In genomic region chr5:141849371-141850182, GRCh38 we compare ENCODE assay signal across 7 cellular contexts. TPM values are rescaled to one million over a fixed set of nuclear protein-coding genes. Genes with fewer than 3 reads are reported as not detected.
DNase-seq lines count a peak whose midpoint lies in the region; ATAC-seq, FAIRE-seq and TF ChIP-seq lines count a peak whose summit lies in the region.

No MANE protein-coding gene starts in this region.

- H3K27ac ChIP-seq in spleen = peak overlapping the region; percentile 86 to 95 (median 92)

- H3K27me3 ChIP-seq in bronchial epithelial cell (ENCODE audit: control insufficient read depth, insufficient read depth, low read length) (no peaks in the 10 kb centered on the region), spleen (replicated peaks in 1 of 7) (peaks cover 0 to 8% (median 0%) of the 10 kb centered on the region in 7 donors)

- no peak for FAIRE-seq in bronchial epithelial cell (lab: Jason Lieb, UNC)

- DNase-seq in NCI-H2029 treated with DMSO at 0.1 percent for 48 hours (lab: John Stamatoyannopoulos, UW) (peak; percentile 86), bronchial epithelial cell (ENCODE audit: low read depth) (peak; percentile 66), inferior parietal cortex (ENCODE audit: extremely low spot score) (peak; percentile 76), spleen (peak; percentile 93)

- intact Hi-C loops in spleen (cut with DNase I; ENCODE audit: low total_unique reads) = no loop called here

- peak; percentile 42 for TF ChIP-seq POLR2A in GM18505 (IDR thresholded peaks at IDR 0.05; ENCODE audit: borderline replicate concordance, extremely low read depth, insufficient read depth, insufficient read length)
- peak in 1 of 3 donors; percentile 76 for TF ChIP-seq POLR2A in spleen (IDR thresholded peaks at IDR 0.05)

- no peaks in the 10 kb centered on the region for H3K9me3 ChIP-seq in spleen

- WGBS in spleen, 5 donors = 0 to 2% (median 1%) methylated on average over 44 to 76 of the region's 76 CpGs

- H3K36me3 ChIP-seq in bronchial epithelial cell (ENCODE audit: control insufficient read depth, insufficient read depth, low read length) (no peaks in the 10 kb centered on the region), spleen (no peaks in the 10 kb centered on the region)

- no peak for TF ChIP-seq CTCF in WI38 (IDR thresholded peaks at IDR 0.05; ENCODE audit: low read depth, low read length)
- TF ChIP-seq CTCF in bronchial epithelial cell (IDR thresholded peaks at IDR 0.05; ENCODE audit: insufficient read depth, low read length, severe bottlenecking) = no peak
- TF ChIP-seq CTCF in spleen (IDR thresholded peaks at IDR 0.05 in 8 of 11, conservative IDR thresholded peaks at IDR 0.05 in 3 of 11) = peak in 4 of 11 experiments; percentile 13 to 41 (median 18)

- ATAC-seq in GM18505 (IDR thresholded peaks at IDR 0.05; ENCODE audit: unreplicated experiment) (peak; percentile 57), HG02852 (IDR thresholded peaks at IDR 0.05; ENCODE audit: unreplicated experiment) (peak; percentile 79)

- peak overlapping the region; percentile 76 for H3K4me3 ChIP-seq in WI38 (ENCODE audit: low read depth, low read length)
- H3K4me3 ChIP-seq in bronchial epithelial cell (ENCODE audit: low read depth, low read length) = peak overlapping the region; percentile 67
- H3K4me3 ChIP-seq in spleen = peak overlapping the region; percentile 54 to 90 (median 66)

- peaks cover 0 to 22% (median 13%) of the 10 kb centered on the region in 6 donors for H3K4me1 ChIP-seq in spleen

RNA-seq across cellular contexts. Expression of gene PCDH1, which starts 28.6 kb away (rescaled TPM):
- total RNA-seq in bronchial epithelial cell = 85.3 and 140 TPM in 2 replicates
- 10 to 100 TPM in 2 of 7 donors, 1 to 10 TPM in 5; 2.6 to 11.4 (median 7.4) TPM for total RNA-seq in spleen
- 1 to 10 TPM in 2 of 3 donors, under 1 TPM in 1; 0.30 to 2.2 (median 1.4) TPM for polyA plus RNA-seq in spleen

Comparison
In these comparisons a context has a peak if more than half of its experiments do, and no peak if none do; other contexts are left out.
1. Peak in every context shown above with its lines: DNase-seq, ATAC-seq, H3K4me3 ChIP-seq and H3K27ac ChIP-seq.